19 cellular contexts compared by ENCODE assay signal in genomic region chr2:74544634-74545033, GRCh38. TPM values are rescaled to one million over a fixed set of nuclear protein-coding genes. Genes with fewer than 3 reads are reported as not detected.
DNase-seq lines count a peak whose midpoint lies in the region; ATAC-seq and TF ChIP-seq lines count a peak whose summit lies in the region.
"Had no signal": no experiment of that assay in that cellular context is flagged by ENCODE, and none has a peak within 500 bp of the region (broad histone marks: within the 10 kb centered on the region; RNA-seq: fewer than 3 reads in every experiment).

No MANE protein-coding gene starts in this region.

- no peak for TF ChIP-seq POLR2A in HCT116 (IDR thresholded peaks at IDR 0.05; ENCODE audit: borderline replicate concordance, extremely low read depth, insufficient read depth, insufficient read length)

- H3K4me2 ChIP-seq in HCT116 (ENCODE audit: low read length), result no peak overlapping the region
- H3K4me2 ChIP-seq: BLaER1 had no signal

- peaks cover 4% of the 10 kb centered on the region; the same call in 1 of the 2 replicates for H3K79me2 ChIP-seq in HCT116 (ENCODE audit: insufficient read depth, low read length)

- H3K27ac ChIP-seq in HCT116 (ENCODE audit: low read depth, low read length) (no peak overlapping the region), VCaP (no peak overlapping the region)
- H3K27ac ChIP-seq: BLaER1, HL-60, SK-N-MC, stomach had no signal

- no peak overlapping the region for H2AFZ ChIP-seq in HCT116 (ENCODE audit: low read depth, low read length, poor library complexity, severe bottlenecking)

- no peaks in the 10 kb centered on the region for H4K20me1 ChIP-seq in HCT116 (ENCODE audit: insufficient read depth)
- H4K20me1 ChIP-seq: BLaER1 had no signal

- POLR2A ChIA-PET in HCT116 (lab: Charles Lee), result no interaction called here

- intact Hi-C loops in HCT116 (cut with micrococcal nuclease), result loop anchor here (1.0 kb wide), 1 partner anchor 61 kb away; the partner anchor contains the start of gene TTC31

- CTCF ChIA-PET in activated naive CD4-positive, alpha-beta T cell treated with anti-CD3 and anti-CD28 coated beads, Interleukin-2, amount 10 ng/mL, durations not matched to agents 7 days and 5 days (lab: Charles Lee), result interaction anchor here (0.8 to 2.8 kb wide), 6 partner anchors 12 to 86 kb away, joined by 3 to 17 read pairs (median 4); partner anchors contain the start of gene WBP1
- CTCF ChIA-PET in HCT116 (lab: Charles Lee), result interaction anchor here (0.9 to 1.8 kb wide), 3 partner anchors 13 to 62 kb away, joined by 5 to 6 read pairs (median 5); partner anchors contain the start of genes AUP1, CCDC142, HTRA2 and TTC31

- TF ChIP-seq CTCF in HCT116 (IDR thresholded peaks at IDR 0.05 in 2 of 3, conservative IDR thresholded peaks at IDR 0.05 in 1 of 3; ENCODE audit: borderline replicate concordance in 1 of 3, insufficient read depth in 1 of 3, low read depth in 2 of 3, low read length in 2 of 3), result peak in 2 of 3 experiments; percentile 49; a peak in 5 of 6 replicates
- peak; percentile 61 for TF ChIP-seq CTCF in VCaP (conservative IDR thresholded peaks at IDR 0.05)
- TF ChIP-seq CTCF in retinal pigment epithelial cell (conservative IDR thresholded peaks at IDR 0.05; ENCODE audit: low read depth, low read length), result peak; percentile 16

- H3K9me3 ChIP-seq in HCT116 (ENCODE audit: control insufficient read depth in 1 of 2, insufficient read depth in 1 of 2, low read depth in 1 of 2, low read length in 2 of 2), result no peaks in the 10 kb centered on the region
- H3K9me3 ChIP-seq: stomach had no signal

- peaks cover 81% of the 10 kb centered on the region for H3K27me3 Mint-ChIP-seq in activated naive CD4-positive, alpha-beta T cell treated with anti-CD3 and anti-CD28 coated beads, Interleukin-2, amount 10 ng/mL, durations not matched to agents 7 days and 5 days

- no peaks in the 10 kb centered on the region for H3K9me3 Mint-ChIP-seq in activated naive CD4-positive, alpha-beta T cell treated with anti-CD3 and anti-CD28 coated beads, Interleukin-2, amount 10 ng/mL, durations not matched to agents 7 days and 5 days
- H3K9me3 Mint-ChIP-seq: naive thymus-derived CD4-positive, alpha-beta T cell had no signal

- no peaks in the 10 kb centered on the region for H3K36me3 ChIP-seq in HCT116 (ENCODE audit: control insufficient read depth in 1 of 2, insufficient read depth in 2 of 2, low read length in 2 of 2)
- H3K36me3 ChIP-seq: stomach had no signal

- ATAC-seq in HCT116 (no peak), HG03571 (IDR thresholded peaks at IDR 0.05; ENCODE audit: unreplicated experiment) (no peak)
- ATAC-seq: naive thymus-derived CD4-positive, alpha-beta T cell; sciatic nerve had no signal

- no peaks in the 10 kb centered on the region for H3K9me2 ChIP-seq in HCT116 (ENCODE audit: insufficient read depth)

- H3K4me3 Mint-ChIP-seq in activated naive CD4-positive, alpha-beta T cell treated with anti-CD3 and anti-CD28 coated beads, Interleukin-2, amount 10 ng/mL, durations not matched to agents 7 days and 5 days, result no peak overlapping the region
- H3K4me3 Mint-ChIP-seq: naive thymus-derived CD4-positive, alpha-beta T cell had no signal

- H3K4me1 ChIP-seq in HCT116 (ENCODE audit: control insufficient read depth in 1 of 2, insufficient read depth in 2 of 2, low read length in 2 of 2), result peaks cover 4 to 16% of the 10 kb centered on the region in 2 experiments; a peak in 3 of 4 replicates
- H3K4me1 ChIP-seq: BLaER1 had no signal

- no peak overlapping the region for H3K9ac ChIP-seq in HCT116 (ENCODE audit: low read length)
- H3K9ac ChIP-seq: BLaER1 had no signal

- peak; percentile 68 for TF ChIP-seq RAD21 in HCT116 (IDR thresholded peaks at IDR 0.05; ENCODE audit: low read depth)

- RAD21 ChIA-PET in HCT116 (lab: Charles Lee; ENCODE audit: low non-redundant PET in 1 of 2, low total read pairs in 2 of 2, uncharacterized antibody in 2 of 2, unreplicated experiment in 2 of 2), result no interaction called here

- peak; percentile 41 for DNase-seq in activated naive CD4-positive, alpha-beta T cell treated with anti-CD3 and anti-CD28 coated beads, Interleukin-2, amount 10 ng/mL, durations not matched to agents 7 days and 5 days
- DNase-seq in activated naive CD4-positive, alpha-beta T cell treated with anti-CD3 and anti-CD28 coated beads, Interleukin-2, amount 50 U/mL, for 16 hours, result no peak
- no peak for DNase-seq in HCT116 (ENCODE audit: low read depth, low spot score)
- no peak for DNase-seq in retinal pigment epithelial cell (ENCODE audit: low read depth)
- no peak for DNase-seq in globus pallidus (ENCODE audit: low spot score)
- no peak for DNase-seq in GM03348 (ENCODE audit: low spot score)
- DNase-seq: activated T-cell treated with anti-CD3 and anti-CD28 coated beads, Interleukin-2, amount 50 U/mL, for 48 hours; effector CD8-positive, alpha-beta T cell; MV-4-11; NCI-H774; stomach had no signal

- peaks cover 11% of the 10 kb centered on the region for H3K4me1 Mint-ChIP-seq in activated naive CD4-positive, alpha-beta T cell treated with anti-CD3 and anti-CD28 coated beads, Interleukin-2, amount 10 ng/mL, durations not matched to agents 7 days and 5 days

- H3K27ac Mint-ChIP-seq in activated naive CD4-positive, alpha-beta T cell treated with anti-CD3 and anti-CD28 coated beads, Interleukin-2, amount 10 ng/mL, durations not matched to agents 7 days and 5 days, result no peak overlapping the region
- H3K27ac Mint-ChIP-seq: naive thymus-derived CD4-positive, alpha-beta T cell had no signal

- no TSS peak for BruUV-seq in HCT116 (replicated peaks; lab: Mats Ljungman, UMichigan)

- H3K36me3 Mint-ChIP-seq in activated naive CD4-positive, alpha-beta T cell treated with anti-CD3 and anti-CD28 coated beads, Interleukin-2, amount 10 ng/mL, durations not matched to agents 7 days and 5 days, result no peaks in the 10 kb centered on the region

- no peaks in the 10 kb centered on the region for H3K27me3 ChIP-seq in HCT116 (ENCODE audit: insufficient read depth, low read length)

- H3K4me3 ChIP-seq in HCT116 (replicated peaks in 1 of 2; ENCODE audit: low read depth in 1 of 2, low read length in 2 of 2) (no peak overlapping the region), retinal pigment epithelial cell (ENCODE audit: low read length) (no peak overlapping the region)
- H3K4me3 ChIP-seq: BLaER1, SK-N-MC, stomach had no signal

TF ChIP-seq in HCT116, 20 proteins besides CTCF, POLR2A, EP300 and RAD21:
- TF ChIP-seq JUND (IDR thresholded peaks at IDR 0.05) (no peak), EZH2 (IDR thresholded peaks at IDR 0.05) (no peak), MAX (IDR thresholded peaks at IDR 0.05) (no peak), SP1 (IDR thresholded peaks at IDR 0.05; ENCODE audit: low read depth) (no peak), ZNF274 (IDR thresholded peaks at IDR 0.05; ENCODE audit: low read depth, low read length) (no peak), REST (IDR thresholded peaks at IDR 0.05; ENCODE audit: low read depth) (no peak), CBX3 (IDR thresholded peaks at IDR 0.05; ENCODE audit: low read depth) (no peak), ZFX (IDR thresholded peaks at IDR 0.05) (no peak)

RNA-seq across cellular contexts. Expression of gene LOXL3, which starts 9.1 kb away (rescaled TPM):
- total RNA-seq in HCT116 (2021; ENCODE audit: unreplicated experiment), result 4.1 TPM
- 2.3 TPM in 2 replicates for polyA plus RNA-seq in HCT116 (2012)

RNA-seq across cellular contexts. Expression of gene DOK1, which starts 9.9 kb away (rescaled TPM):
- total RNA-seq in HCT116 (2021; ENCODE audit: unreplicated experiment), result 18.8 TPM
- 15.6 and 18.2 TPM in 2 replicates for polyA plus RNA-seq in HCT116 (2012)

RNA-seq across cellular contexts. Expression of gene HTRA2, which starts 14.9 kb away (rescaled TPM):
- total RNA-seq in HCT116 (2021; ENCODE audit: unreplicated experiment), result 36.2 TPM
- 29.0 and 33.4 TPM in 2 replicates for polyA plus RNA-seq in HCT116 (2012)

RNA-seq across cellular contexts. Expression of gene AUP1, which starts 15.1 kb away (rescaled TPM):
- total RNA-seq in HCT116 (2021; ENCODE audit: unreplicated experiment), result 116 TPM
- 115 and 127 TPM in 2 replicates for polyA plus RNA-seq in HCT116 (2012)

RNA-seq across cellular contexts. Expression of gene DQX1, which starts 18.6 kb away (rescaled TPM):
- 0.98 TPM for total RNA-seq in HCT116 (2021; ENCODE audit: unreplicated experiment)
- polyA plus RNA-seq in HCT116 (2012), result 0.48 and 0.50 TPM in 2 replicates
- total RNA-seq: glomerular endothelial cell, sciatic nerve had no signal
- polyA plus RNA-seq: naive thymus-derived CD4-positive, alpha-beta T cell had no signal
